Comparison of ENCODE assay signal across 1 cellular context in the genomic region with DNA sequence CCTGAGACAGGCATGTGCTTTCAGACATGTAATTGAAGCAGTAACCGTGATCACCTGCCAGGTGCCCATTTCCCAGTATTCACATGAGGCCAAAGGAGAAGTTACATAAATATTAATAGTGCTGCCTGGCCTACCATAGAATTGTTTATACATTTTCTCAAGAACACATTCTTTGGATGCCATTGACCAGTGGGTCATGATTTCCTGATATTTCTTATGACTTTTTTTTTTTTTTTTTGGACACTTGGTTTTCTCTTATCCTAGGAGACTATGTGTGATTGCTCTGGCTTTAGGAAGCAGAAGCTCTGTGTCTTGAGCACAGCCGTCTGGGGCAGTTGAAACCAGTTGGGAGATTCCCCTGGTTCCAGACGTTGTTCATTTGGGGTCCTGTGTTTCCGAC.
TF ChIP-seq lines count a peak whose summit lies in the region.

No MANE protein-coding gene starts in this region.

TF ChIP-seq in endothelial cell of umbilical vein, 7 proteins besides CTCF, POLR2A, EP300 and RAD21 (continued from another document):
- no peak for TF ChIP-seq POLR2AphosphoS5 (IDR thresholded peaks at IDR 0.05; ENCODE audit: insufficient read depth, low read depth, low read length)
- TF ChIP-seq GATA2 (IDR thresholded peaks at IDR 0.05; ENCODE audit: insufficient read depth, insufficient read length, low read depth, low read length): no peak
- TF ChIP-seq FOS (IDR thresholded peaks at IDR 0.05; ENCODE audit: borderline replicate concordance, insufficient read depth, low read length): no peak
- TF ChIP-seq MYC (IDR thresholded peaks at IDR 0.05; ENCODE audit: low read depth, low read length): no peak
- TF ChIP-seq, protein P1, sequence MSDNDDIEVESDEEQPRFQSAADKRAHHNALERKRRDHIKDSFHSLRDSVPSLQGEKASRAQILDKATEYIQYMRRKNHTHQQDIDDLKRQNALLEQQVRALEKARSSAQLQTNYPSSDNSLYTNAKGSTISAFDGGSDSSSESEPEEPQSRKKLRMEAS (IDR thresholded peaks at IDR 0.05; ENCODE audit: insufficient read depth, insufficient read length): no peak
